ENCODE assay signal across 15 cellular contexts in the genomic region with DNA sequence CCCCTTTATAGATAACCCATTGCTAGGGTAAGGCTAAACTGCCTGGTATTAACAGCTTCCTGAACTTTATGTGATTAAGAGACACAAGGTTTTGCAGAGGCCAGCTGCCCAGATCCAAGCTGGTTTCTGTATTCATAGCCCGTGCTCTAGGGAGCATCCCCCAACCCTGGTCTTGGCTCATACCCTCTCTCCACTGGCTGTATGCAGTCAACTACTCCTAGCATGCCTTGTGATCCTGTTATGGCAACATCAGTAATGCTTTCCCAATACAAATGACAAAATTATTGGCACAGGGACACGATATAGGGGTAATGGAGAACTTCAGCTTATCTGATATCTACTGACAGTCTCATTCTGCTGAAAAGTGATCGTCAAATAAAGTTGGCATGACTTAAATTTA.
"Had no signal": no experiment of that assay in that cellular context is flagged by ENCODE, and none has a peak within 500 bp of the region (broad histone marks: within the 10 kb centered on the region; RNA-seq: fewer than 3 reads in every experiment).

No MANE protein-coding gene starts in this region.

- H3K27ac Mint-ChIP-seq: activated CD4-positive, alpha-beta T cell treated with anti-CD3 and anti-CD28 coated beads, Interleukin-2, amount 10 ng/mL, durations not matched to agents 7 days and 5 days; activated T-helper 1 cell treated with anti-CD3 and anti-CD28 coated beads, Interleukin-12 subunit alpha, Interleukin-12 subunit beta, Interleukin-2, Interleukin-4 antibody, amounts not matched to agents 30 ng/mL and 10 ng/mL and 1 ng/mL, durations not matched to agents 14 hours and 24 hours and 36 hours; endodermal cell; WTC11 had no signal

- H3K4me1 ChIP-seq: gastroesophageal sphincter, heart right ventricle, thyroid gland had no signal

- H3K27ac ChIP-seq: dorsolateral prefrontal cortex, gastroesophageal sphincter, heart right ventricle, ovary, thyroid gland had no signal

- DNase-seq: activated CD4-positive, alpha-beta T cell treated with anti-CD3 and anti-CD28 coated beads, Interleukin-2, amount 10 ng/mL, durations not matched to agents 7 days and 5 days; activated CD8-positive, alpha-beta memory T cell treated with anti-CD3 and anti-CD28 coated beads for 24 hours; activated naive CD4-positive, alpha-beta T cell treated with Interleukin-2 at 50 U/mL for 16 hours; dorsolateral prefrontal cortex; endodermal cell; erythroblast; heart right ventricle; ovary; stimulated activated CD4-positive, alpha-beta T cell treated with anti-CD3 and anti-CD28 coated beads, Interleukin-1b, Interleukin-23, amount 100 ng/mL, for 48 hours; T-helper 2 cell; thyroid gland had no signal

- H3K9me3 Mint-ChIP-seq: activated T-helper 1 cell treated with anti-CD3 and anti-CD28 coated beads, Interleukin-12 subunit alpha, Interleukin-12 subunit beta, Interleukin-2, Interleukin-4 antibody, amounts not matched to agents 30 ng/mL and 10 ng/mL and 1 ng/mL, durations not matched to agents 14 hours and 24 hours and 36 hours had no signal

- ATAC-seq: gastroesophageal sphincter, heart right ventricle, WTC11 had no signal

- H3K4me1 Mint-ChIP-seq: activated CD4-positive, alpha-beta T cell treated with anti-CD3 and anti-CD28 coated beads, Interleukin-2, amount 10 ng/mL, durations not matched to agents 7 days and 5 days; endodermal cell had no signal

- H3K27me3 ChIP-seq: dorsolateral prefrontal cortex, gastroesophageal sphincter, heart right ventricle, ovary, thyroid gland had no signal

- H3K4me3 Mint-ChIP-seq: activated CD4-positive, alpha-beta T cell treated with anti-CD3 and anti-CD28 coated beads, Interleukin-2, amount 10 ng/mL, durations not matched to agents 7 days and 5 days; activated T-helper 1 cell treated with anti-CD3 and anti-CD28 coated beads, Interleukin-12 subunit alpha, Interleukin-12 subunit beta, Interleukin-2, Interleukin-4 antibody, amounts not matched to agents 30 ng/mL and 10 ng/mL and 1 ng/mL, durations not matched to agents 14 hours and 24 hours and 36 hours; endodermal cell; WTC11 had no signal

- H3K36me3 ChIP-seq: gastroesophageal sphincter, heart right ventricle, ovary, thyroid gland had no signal

- H3K4me3 ChIP-seq: dorsolateral prefrontal cortex, gastroesophageal sphincter, heart right ventricle, lung, ovary, thyroid gland had no signal

- H3K9me3 ChIP-seq: gastroesophageal sphincter, ovary, thyroid gland had no signal
